Comparison of ENCODE assay signal across 28 cellular contexts in genomic region chr4:78226279-78226678, GRCh38.
"Had no signal": no experiment of that assay in that cellular context is flagged by ENCODE, and none has a peak within 500 bp of the region (broad histone marks: within the 10 kb centered on the region; RNA-seq: fewer than 3 reads in every experiment).

No MANE protein-coding gene starts in this region.

- H3K27ac ChIP-seq: neural progenitor cell, ovary, parathyroid adenoma, psoas muscle, skin epidermis, spleen, suprapubic skin, testis, tibial artery, transverse colon, upper lobe of right lung, uterus had no signal

- H3K27me3 ChIP-seq: ovary, spleen, suprapubic skin, testis, tibial artery, transverse colon, upper lobe of right lung, uterus had no signal

- ATAC-seq: natural killer cell; psoas muscle; right cardiac atrium; sciatic nerve; stimulated activated memory B cell treated with anti-CD40 and anti-IgM and Interleukin-4, amounts not matched to agents 10 μg/mL and 1 μg/mL and 100 μg/mL, for 72 hours; stimulated activated naive CD8-positive, alpha-beta T cell treated with anti-CD3 and anti-CD28 coated beads, Interleukin-15, amount 100 ng/mL, for 72 hours; stimulated activated naive CD8-positive, alpha-beta T cell treated with anti-CD3 and anti-CD28 coated beads, Interleukin-15, Interleukin-2, amounts not matched to agents 100 U/mL and 50 U/mL, for 24 hours; upper lobe of right lung had no signal

- DNase-seq: natural killer cell; occipital lobe; ovary; posterior cingulate gyrus; psoas muscle; right cardiac atrium; spleen; stimulated activated CD4-positive, alpha-beta T cell treated with anti-CD3 and anti-CD28 coated beads, Interleukin-12 subunit alpha, Interleukin-12 subunit beta, amount 100 ng/mL, for 4 hours; stimulated activated CD4-positive, alpha-beta T cell treated with anti-CD3 and anti-CD28 coated beads, Interleukin-1b, Interleukin-23, amount 100 ng/mL, for 48 hours; stimulated activated CD4-positive, alpha-beta T cell treated with anti-CD3 and anti-CD28 coated beads, Interleukin-4, amount 100 ng/mL, for 1 hour; stimulated activated CD4-positive, alpha-beta T cell treated with anti-CD3 and anti-CD28 coated beads, Interleukin-4, amount 100 ng/mL, for 4 hours; stimulated activated CD8-positive, alpha-beta memory T cell treated with anti-CD3 and anti-CD28 coated beads, Interleukin-4, amount 100 ng/mL, for 48 hours; stimulated activated naive CD4-positive, alpha-beta T cell; stimulated activated naive CD8-positive, alpha-beta T cell treated with anti-CD3 and anti-CD28 coated beads, Interleukin-15, amount 100 ng/mL, for 72 hours; stimulated activated naive CD8-positive, alpha-beta T cell treated with anti-CD3 and anti-CD28 coated beads, Interleukin-15, Interleukin-2, amounts not matched to agents 100 U/mL and 50 U/mL, for 24 hours; substantia nigra; testis; tibial artery; transverse colon; upper lobe of right lung; uterus had no signal

- H3K4me3 ChIP-seq: neural progenitor cell, ovary, psoas muscle, skin epidermis, smooth muscle cell, spleen, suprapubic skin, testis, tibial artery, transverse colon, upper lobe of right lung, uterus had no signal

- H3K4me2 ChIP-seq: neural progenitor cell, smooth muscle cell had no signal

- H3K9me3 ChIP-seq: ovary, psoas muscle, suprapubic skin, testis, upper lobe of right lung, uterus had no signal

- H3K9ac ChIP-seq: neural progenitor cell, parathyroid adenoma had no signal

- H3K79me2 ChIP-seq: parathyroid adenoma had no signal

- H2AFZ ChIP-seq: neural progenitor cell, parathyroid adenoma had no signal

- H3K36me3 ChIP-seq: neural progenitor cell, ovary, spleen, suprapubic skin, tibial artery, transverse colon, upper lobe of right lung, uterus had no signal

- H3K4me1 ChIP-seq: parathyroid adenoma, psoas muscle, spleen, suprapubic skin, testis, tibial artery, transverse colon, upper lobe of right lung, uterus had no signal
